In genomic region chr22:27625769-27626674, GRCh38 we compare ENCODE assay signal across 20 cellular contexts.
"Had no signal": no experiment of that assay in that cellular context is flagged by ENCODE, and none has a peak within 500 bp of the region (broad histone marks: within the 10 kb centered on the region; RNA-seq: fewer than 3 reads in every experiment).

No MANE protein-coding gene starts in this region.

- H3K79me2 ChIP-seq: hepatocyte had no signal

- H3K9me3 Mint-ChIP-seq: activated CD4-positive, alpha-beta memory T cell treated with anti-CD3 and anti-CD28 coated beads, Interleukin-2, amount 10 ng/mL, durations not matched to agents 7 days and 5 days; activated T-cell treated with anti-CD3 and anti-CD28 coated beads, Interleukin-2, amount 50 U/mL, for 4 hours; natural killer cell treated with Interleukin-12 subunit alpha and Interleukin-12 subunit beta and Interleukin-15 and Interleukin-18, amount 100 ng/mL, for 72 hours had no signal

- H3K4me3 ChIP-seq: adrenal gland, cardiac muscle cell, dorsolateral prefrontal cortex, hepatocyte, left ventricle myocardium inferior, mucosa of descending colon, sigmoid colon, stomach, testis had no signal

- ATAC-seq: activated T-cell treated with anti-CD3 and anti-CD28 coated beads, Interleukin-2, amount 50 U/mL, for 4 hours; mucosa of descending colon; natural killer cell treated with Interleukin-12 subunit alpha and Interleukin-12 subunit beta and Interleukin-15 and Interleukin-18, amount 100 ng/mL, for 72 hours; T-helper 17 cell had no signal

- H3K4me1 ChIP-seq: adrenal gland, left ventricle myocardium inferior, sigmoid colon, stomach, testis had no signal

- H3K4me1 Mint-ChIP-seq: activated CD4-positive, alpha-beta memory T cell treated with anti-CD3 and anti-CD28 coated beads, Interleukin-2, amount 10 ng/mL, durations not matched to agents 7 days and 5 days; T-helper 17 cell had no signal

- H3K27ac Mint-ChIP-seq: activated CD4-positive, alpha-beta memory T cell treated with anti-CD3 and anti-CD28 coated beads, Interleukin-2, amount 10 ng/mL, durations not matched to agents 7 days and 5 days; endodermal cell; natural killer cell treated with Interleukin-12 subunit alpha and Interleukin-12 subunit beta and Interleukin-15 and Interleukin-18, amount 100 ng/mL, for 72 hours; T-helper 17 cell had no signal

- H3K27me3 Mint-ChIP-seq: activated CD4-positive, alpha-beta memory T cell treated with anti-CD3 and anti-CD28 coated beads, Interleukin-2, amount 10 ng/mL, durations not matched to agents 7 days and 5 days; natural killer cell treated with Interleukin-12 subunit alpha and Interleukin-12 subunit beta and Interleukin-15 and Interleukin-18, amount 100 ng/mL, for 72 hours; T-helper 17 cell had no signal

- H2AFZ ChIP-seq: hepatocyte had no signal

- DNase-seq: activated CD4-positive, alpha-beta memory T cell treated with anti-CD3 and anti-CD28 coated beads, Interleukin-2, amount 10 ng/mL, durations not matched to agents 7 days and 5 days; activated CD4-positive, alpha-beta T cell treated with anti-CD3 and anti-CD28 coated beads for 4 hours; activated effector memory CD4-positive, alpha-beta T cell treated with Interleukin-2 at 50 U/mL for 16 hours; activated naive CD4-positive, alpha-beta T cell treated with anti-CD3 and anti-CD28 coated beads, Interleukin-2, amount 50 U/mL, for 16 hours; activated T-cell treated with anti-CD3 and anti-CD28 coated beads, Interleukin-2, amount 50 U/mL, for 4 hours; dorsolateral prefrontal cortex; endodermal cell; erythroblast; left ventricle myocardium inferior; mucosa of descending colon; sigmoid colon; stimulated activated CD4-positive, alpha-beta T cell treated with anti-CD3 and anti-CD28 coated beads, Interleukin-12 subunit alpha, Interleukin-12 subunit beta, amount 100 ng/mL, for 4 hours; stimulated activated CD4-positive, alpha-beta T cell treated with anti-CD3 and anti-CD28 coated beads, Interleukin-2, amount 100 ng/mL, for 24 hours; stomach; T-helper 17 cell; testis had no signal

- H3K27ac ChIP-seq: cardiac muscle cell, dorsolateral prefrontal cortex, hepatocyte, left ventricle myocardium inferior, sigmoid colon, stomach, testis had no signal

- H3K36me3 ChIP-seq: adrenal gland, cardiac muscle cell, left ventricle myocardium inferior, sigmoid colon, stomach had no signal

- H3K4me3 Mint-ChIP-seq: activated CD4-positive, alpha-beta memory T cell treated with anti-CD3 and anti-CD28 coated beads, Interleukin-2, amount 10 ng/mL, durations not matched to agents 7 days and 5 days; activated T-cell treated with anti-CD3 and anti-CD28 coated beads, Interleukin-2, amount 50 U/mL, for 4 hours; endodermal cell; natural killer cell treated with Interleukin-12 subunit alpha and Interleukin-12 subunit beta and Interleukin-15 and Interleukin-18, amount 100 ng/mL, for 72 hours; T-helper 17 cell had no signal

- H3K4me2 ChIP-seq: hepatocyte had no signal

- H3K27me3 ChIP-seq: adrenal gland, cardiac muscle cell, dorsolateral prefrontal cortex, hepatocyte, sigmoid colon, stomach, testis had no signal

- H3K9me3 ChIP-seq: adrenal gland, left ventricle myocardium inferior, mucosa of descending colon, sigmoid colon, stomach, testis had no signal

- H3K36me3 Mint-ChIP-seq: natural killer cell treated with Interleukin-12 subunit alpha and Interleukin-12 subunit beta and Interleukin-15 and Interleukin-18, amount 100 ng/mL, for 72 hours had no signal
